In genomic region chr3:159798951-159799350, GRCh38 we compare ENCODE assay signal across 1 cellular context.
TF ChIP-seq lines count a peak whose summit lies in the region.

No MANE protein-coding gene starts in this region.

TF ChIP-seq in HepG2, 621 proteins besides CTCF, POLR2A, EP300 and RAD21 (continued from another document):
- no peak for TF ChIP-seq SOX13 (IDR thresholded peaks at IDR 0.05)
- TF ChIP-seq SOX13 (CRISPR knock-in tag; conservative IDR thresholded peaks at IDR 0.05 in 1 of 2, IDR thresholded peaks at IDR 0.05 in 1 of 2) = peak in 1 of 2 experiments; percentile 30; a peak in 1 of 4 replicates
- TF ChIP-seq MXI1 (IDR thresholded peaks at IDR 0.05; ENCODE audit: borderline replicate concordance, low read depth, low read length) = no peak
- no peak for TF ChIP-seq DZIP1 (CRISPR knock-in tag; IDR thresholded peaks at IDR 0.05)
- no peak for TF ChIP-seq MIXL1 (CRISPR knock-in tag; IDR thresholded peaks at IDR 0.05)
- no peak for TF ChIP-seq CHCHD3 (CRISPR knock-in tag; IDR thresholded peaks at IDR 0.05)
- TF ChIP-seq ZNF597 (CRISPR knock-in tag; IDR thresholded peaks at IDR 0.05) = no peak
- TF ChIP-seq RFX3 (CRISPR knock-in tag; IDR thresholded peaks at IDR 0.05) = no peak
- TF ChIP-seq ZNF607 (CRISPR knock-in tag; IDR thresholded peaks at IDR 0.05; ENCODE audit: borderline replicate concordance) = no peak
- TF ChIP-seq ZNF20 (CRISPR knock-in tag; IDR thresholded peaks at IDR 0.05) = no peak
- TF ChIP-seq PAF1 (CRISPR knock-in tag; IDR thresholded peaks at IDR 0.05) = no peak
- TF ChIP-seq FOSL2 (CRISPR knock-in tag; IDR thresholded peaks at IDR 0.05) = 0 out of 2 replicates have a peak, but pooled peaks have one; percentile 12
